Comparison of ENCODE assay signal across 28 cellular contexts in the genomic region with DNA sequence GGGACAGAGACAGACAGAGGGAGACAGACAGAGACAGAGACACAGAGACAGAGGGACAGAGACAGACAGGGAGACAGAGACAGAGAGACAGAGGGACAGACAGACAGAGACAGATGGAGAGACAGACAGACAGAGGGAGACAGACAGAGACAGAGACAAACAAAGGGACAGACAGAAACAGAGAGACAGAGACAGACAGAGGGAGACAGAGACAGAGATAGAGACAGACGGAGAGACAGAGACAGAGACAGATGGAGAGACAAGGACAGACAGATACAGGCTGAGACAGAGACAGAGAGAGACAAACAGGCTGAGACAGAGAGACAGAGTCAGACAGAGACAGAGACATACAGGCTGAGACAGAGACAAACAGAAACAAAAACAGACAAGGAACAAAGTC. TPM values are rescaled to one million over a fixed set of nuclear protein-coding genes. Genes with fewer than 3 reads are reported as not detected.
A peak's percentile ranks its signal among the peaks of the same experiment; 100 is the strongest.
DNase-seq lines count a peak whose midpoint lies in the region; ATAC-seq, FAIRE-seq and TF ChIP-seq lines count a peak whose summit lies in the region.
"Had no signal": no experiment of that assay in that cellular context is flagged by ENCODE, and none has a peak within 500 bp of the region (broad histone marks: within the 10 kb centered on the region; RNA-seq: fewer than 3 reads in every experiment).

No MANE protein-coding gene starts in this region.

- no peak overlapping the region for H3K27ac ChIP-seq in esophagus muscularis mucosa (replicated peaks in 1 of 4)
- H3K27ac ChIP-seq: BLaER1 had no signal

- no peaks in the 10 kb centered on the region for H3K9me3 Mint-ChIP-seq in osteocyte (ENCODE audit: unreplicated experiment)
- H3K9me3 Mint-ChIP-seq: CD14-positive monocyte; CD4-positive, alpha-beta memory T cell had no signal

- 65% methylated on average over 1 of the region's 1 CpG for WGBS in esophagus muscularis mucosa

- no peak overlapping the region for H3K4me3 Mint-ChIP-seq in osteocyte (ENCODE audit: unreplicated experiment)
- H3K4me3 Mint-ChIP-seq: CD14-positive monocyte; CD4-positive, alpha-beta memory T cell; CD4-positive, CD25-positive, alpha-beta regulatory T cell; CD8-positive, alpha-beta memory T cell had no signal

- H3K36me3 ChIP-seq in esophagus muscularis mucosa: no peaks in the 10 kb centered on the region
- H3K36me3 ChIP-seq: BE2C, BLaER1 had no signal

- DNase-seq in HTR-8/SVneo (ENCODE audit: insufficient read length, low spot score) (no peak), esophagus muscularis mucosa (ENCODE audit: extremely low spot score) (peak; percentile 10), osteocyte (ENCODE audit: extremely low spot score, unreplicated experiment) (peak; percentile 10), HuH-7.5 (ENCODE audit: low spot score) (no peak)
- DNase-seq: 8988T; ACHN; BE2C; C1 segment of cervical spinal cord; CD4-positive, alpha-beta memory T cell; CD4-positive, CD25-positive, alpha-beta regulatory T cell; CD8-positive, alpha-beta memory T cell; COR-L47; DMS 273 treated with DMSO at 0.1 percent for 48 hours; DMS153; DMS53; DMS79; DND-41; EL; GDM1 had no signal

- no peaks in the 10 kb centered on the region for H3K36me3 Mint-ChIP-seq in osteocyte (ENCODE audit: unreplicated experiment)
- H3K36me3 Mint-ChIP-seq: CD14-positive monocyte; CD4-positive, alpha-beta memory T cell; CD4-positive, CD25-positive, alpha-beta regulatory T cell; CD8-positive, alpha-beta memory T cell had no signal

- FAIRE-seq in HTR-8/SVneo (lab: Jason Lieb, UNC): peak; percentile 80
- FAIRE-seq: A204.1, GM12878, GM12892, GM18507 had no signal

- H3K4me1 Mint-ChIP-seq in osteocyte (ENCODE audit: unreplicated experiment): no peaks in the 10 kb centered on the region
- H3K4me1 Mint-ChIP-seq: CD14-positive monocyte; CD4-positive, alpha-beta memory T cell; CD4-positive, CD25-positive, alpha-beta regulatory T cell; CD8-positive, alpha-beta memory T cell had no signal

- H3K27ac Mint-ChIP-seq in osteocyte (ENCODE audit: unreplicated experiment): no peak overlapping the region
- H3K27ac Mint-ChIP-seq: CD14-positive monocyte; CD4-positive, alpha-beta memory T cell; CD4-positive, CD25-positive, alpha-beta regulatory T cell; CD8-positive, alpha-beta memory T cell had no signal

- H3K4me1 ChIP-seq in esophagus muscularis mucosa: no peaks in the 10 kb centered on the region
- H3K4me1 ChIP-seq: BE2C, BLaER1 had no signal

- no peak overlapping the region for H3K4me3 ChIP-seq in esophagus muscularis mucosa
- H3K4me3 ChIP-seq: BLaER1, GM12878 had no signal

- TF ChIP-seq CTCF in esophagus muscularis mucosa (IDR thresholded peaks at IDR 0.05) (no peak), osteocyte (IDR thresholded peaks at IDR 0.05) (no peak)

- intact Hi-C loops in esophagus muscularis mucosa (cut with DNase I): no loop called here

- H3K9me3 ChIP-seq in esophagus muscularis mucosa: no peaks in the 10 kb centered on the region
- H3K9me3 ChIP-seq: BE2C, BLaER1 had no signal

- H3K27me3 ChIP-seq in esophagus muscularis mucosa: peaks cover 0 to 52% (median 0%) of the 10 kb centered on the region in 4 donors
- H3K27me3 ChIP-seq: BE2C, BLaER1 had no signal

- no peak for TF ChIP-seq POLR2A in esophagus muscularis mucosa (IDR thresholded peaks at IDR 0.05; ENCODE audit: low read depth)

- H3K27me3 Mint-ChIP-seq in osteocyte (ENCODE audit: unreplicated experiment): peaks cover 5% of the 10 kb centered on the region
- H3K27me3 Mint-ChIP-seq: CD4-positive, CD25-positive, alpha-beta regulatory T cell had no signal

- no peak for TF ChIP-seq EP300 in esophagus muscularis mucosa (IDR thresholded peaks at IDR 0.05)

- ATAC-seq in GM18907 (IDR thresholded peaks at IDR 0.05; ENCODE audit: unreplicated experiment): no peak
- ATAC-seq in HG02981 (IDR thresholded peaks at IDR 0.05; ENCODE audit: unreplicated experiment): no peak
- ATAC-seq: GM12878 had no signal

RNA-seq across cellular contexts. Expression of gene PHACTR3, which starts 39.4 kb away (rescaled TPM):
- total RNA-seq in esophagus muscularis mucosa (under 1 TPM; 0.17 to 0.86 (median 0.56) TPM), osteocyte (not detected in 2 replicates)
- total RNA-seq: CD4-positive, alpha-beta memory T cell; CD4-positive, CD25-positive, alpha-beta regulatory T cell; CD8-positive, alpha-beta memory T cell; G401 had no signal

Comparison
In these comparisons a context has a peak if more than half of its experiments do, and no peak if none do; other contexts are left out.
1. DNase-seq: peak in esophagus muscularis mucosa (single experiment) and osteocyte (single experiment); none in HTR-8/SVneo (single experiment) and HuH-7.5 (single experiment).